8 cellular contexts compared by ENCODE assay signal in genomic region chr6:30885999-30886896, GRCh38. TPM values are rescaled to one million over a fixed set of nuclear protein-coding genes. Genes with fewer than 3 reads are reported as not detected.
DNase-seq lines count a peak whose midpoint lies in the region; ATAC-seq, FAIRE-seq and TF ChIP-seq lines count a peak whose summit lies in the region.

No MANE protein-coding gene starts in this region.

- no peaks in the 10 kb centered on the region for H3K36me3 ChIP-seq in fibroblast of lung (ENCODE audit: control insufficient read depth, insufficient read depth, low read length)
- peaks cover 8 to 17% of the 10 kb centered on the region in 2 donors for H3K36me3 ChIP-seq in muscle layer of duodenum (ENCODE audit: control insufficient read depth in 1 of 2, insufficient read depth in 2 of 2, low read length in 2 of 2)
- H3K36me3 ChIP-seq in upper lobe of left lung = peaks cover 3 to 24% (median 12%) of the 10 kb centered on the region in 4 donors

- DNase-seq in EH (ENCODE audit: low read depth) (peak; percentile 93), NCI-H1105 treated with DMSO at 0.1 percent for 48 hours (lab: John Stamatoyannopoulos, UW) (peak; percentile 85), fibroblast of lung (ENCODE audit: low read depth in 2 of 2) (peak; percentile 52 to 79), upper lobe of left lung (peak in 1 of 2 donors; percentile 45), GM12891 (ENCODE audit: insufficient read length, low spot score) (no peak), AML-193 (lab: John Stamatoyannopoulos, UW) (no peak)
- no peak for DNase-seq in activated CD4-positive, alpha-beta memory T cell treated with anti-CD3 and anti-CD28 coated beads, Interleukin-2, amount 10 ng/mL, durations not matched to agents 7 days and 5 days

- H3K4me1 ChIP-seq in fibroblast of lung (ENCODE audit: control insufficient read depth, extremely low read depth, insufficient read depth, low read length) (peaks cover 23% of the 10 kb centered on the region), muscle layer of duodenum (ENCODE audit: control insufficient read depth in 1 of 2, insufficient read depth in 2 of 2, low read length in 2 of 2) (peaks cover 18 to 52% of the 10 kb centered on the region in 2 donors), upper lobe of left lung (peaks cover 31 to 44% (median 35%) of the 10 kb centered on the region in 4 donors)

- H3K9me3 ChIP-seq in fibroblast of lung (ENCODE audit: control insufficient read depth, insufficient read depth, low read depth, low read length) (no peaks in the 10 kb centered on the region), muscle layer of duodenum (ENCODE audit: control insufficient read depth in 1 of 2, low read length in 2 of 2) (no peaks in the 10 kb centered on the region), upper lobe of left lung (no peaks in the 10 kb centered on the region)

- H3K4me3 Mint-ChIP-seq in activated CD4-positive, alpha-beta memory T cell treated with anti-CD3 and anti-CD28 coated beads, Interleukin-2, amount 10 ng/mL, durations not matched to agents 7 days and 5 days = peak overlapping the region; percentile 66

- H3K4me2 ChIP-seq in fibroblast of lung (ENCODE audit: extremely low read depth, insufficient read depth, low read length) = peak overlapping the region; percentile 83

- no peaks in the 10 kb centered on the region for H3K9me3 Mint-ChIP-seq in activated CD4-positive, alpha-beta memory T cell treated with anti-CD3 and anti-CD28 coated beads, Interleukin-2, amount 10 ng/mL, durations not matched to agents 7 days and 5 days

- TF ChIP-seq POLR2A in upper lobe of left lung (IDR thresholded peaks at IDR 0.05) (peak in 1 of 4 donors; percentile 30), GM12891 (IDR thresholded peaks at IDR 0.05; ENCODE audit: low read depth, low read length) (no peak)

- H3K27ac ChIP-seq in fibroblast of lung (ENCODE audit: insufficient read depth, low read length) = no peak overlapping the region
- H3K27ac ChIP-seq in muscle layer of duodenum (ENCODE audit: low read length) = peak overlapping the region; percentile 66
- peak overlapping the region; percentile 77 to 89 (median 83) for H3K27ac ChIP-seq in upper lobe of left lung

- peak in 1 of 2 donors; percentile 14 for ATAC-seq in upper lobe of left lung (ENCODE audit: low FRiP score in 2 of 2)

- H3K4me1 Mint-ChIP-seq in activated CD4-positive, alpha-beta memory T cell treated with anti-CD3 and anti-CD28 coated beads, Interleukin-2, amount 10 ng/mL, durations not matched to agents 7 days and 5 days = peaks cover 14% of the 10 kb centered on the region

- no peak for FAIRE-seq in GM12891 (lab: Jason Lieb, UNC)

- H3K27me3 Mint-ChIP-seq in activated CD4-positive, alpha-beta memory T cell treated with anti-CD3 and anti-CD28 coated beads, Interleukin-2, amount 10 ng/mL, durations not matched to agents 7 days and 5 days = peaks cover 34% of the 10 kb centered on the region

- peak overlapping the region; percentile 13 for H3K9ac ChIP-seq in fibroblast of lung (ENCODE audit: insufficient read depth, low read length)

- POLR2A ChIA-PET in activated CD4-positive, alpha-beta memory T cell treated with anti-CD3 and anti-CD28 coated beads, Interleukin-2, amount 10 ng/mL, durations not matched to agents 7 days and 5 days (lab: Charles Lee) = interaction anchor here (0.6 kb wide), 1 partner anchor 687 kb away, joined by 3 read pairs; no protein-coding TSS in a partner anchor

- no peaks in the 10 kb centered on the region for H4K20me1 ChIP-seq in fibroblast of lung (ENCODE audit: control insufficient read depth, extremely low read depth, insufficient read depth, low read length)

- CTCF ChIA-PET in activated CD4-positive, alpha-beta memory T cell treated with anti-CD3 and anti-CD28 coated beads, Interleukin-2, amount 10 ng/mL, durations not matched to agents 7 days and 5 days (lab: Charles Lee) = interaction anchor here (3.7 kb wide), 1 partner anchor 201 kb away, joined by 12 read pairs; no protein-coding TSS in a partner anchor

- peak overlapping the region; percentile 24 for H2AFZ ChIP-seq in fibroblast of lung (ENCODE audit: low read length)

- H3K27me3 ChIP-seq in fibroblast of lung (ENCODE audit: control insufficient read depth, insufficient read depth, low read length) (no peaks in the 10 kb centered on the region), muscle layer of duodenum (ENCODE audit: low read depth, low read length) (no peaks in the 10 kb centered on the region), upper lobe of left lung (no peaks in the 10 kb centered on the region)

- no peak for TF ChIP-seq EP300 in upper lobe of left lung (IDR thresholded peaks at IDR 0.05)

- WGBS in upper lobe of left lung, 2 donors = 29 to 42% methylated on average over 12 to 18 of the region's 18 CpGs

- no peak overlapping the region for H3K27ac Mint-ChIP-seq in activated CD4-positive, alpha-beta memory T cell treated with anti-CD3 and anti-CD28 coated beads, Interleukin-2, amount 10 ng/mL, durations not matched to agents 7 days and 5 days

- H3K79me2 ChIP-seq in fibroblast of lung (ENCODE audit: control insufficient read depth, insufficient read depth, low read length) = no peaks in the 10 kb centered on the region

- no peaks in the 10 kb centered on the region for H3K36me3 Mint-ChIP-seq in activated CD4-positive, alpha-beta memory T cell treated with anti-CD3 and anti-CD28 coated beads, Interleukin-2, amount 10 ng/mL, durations not matched to agents 7 days and 5 days (ENCODE audit: low read depth)

- H3K4me3 ChIP-seq in fibroblast of lung (replicated peaks in 1 of 4; ENCODE audit: control extremely low read depth in 1 of 4, insufficient read depth in 1 of 4, low read depth in 3 of 4, low read length in 4 of 4) (peak overlapping the region; percentile 44 to 81 (median 60)), muscle layer of duodenum (ENCODE audit: low read depth in 1 of 2, low read length in 2 of 2) (peak overlapping the region; percentile 63 to 77), upper lobe of left lung (peak overlapping the region in 3 of 4 donors; percentile 57 to 80 (median 70))

- TF ChIP-seq CTCF in fibroblast of lung (conservative IDR thresholded peaks at IDR 0.05 in 1 of 2, IDR thresholded peaks at IDR 0.05 in 1 of 2; ENCODE audit: low read depth in 1 of 2, low read length in 2 of 2) (no peak), upper lobe of left lung (IDR thresholded peaks at IDR 0.05) (no peak)

TF ChIP-seq in GM12891, 5 proteins besides CTCF, POLR2A, EP300 and RAD21:
- TF ChIP-seq PAX5 (IDR thresholded peaks at IDR 0.05; ENCODE audit: insufficient read depth, low read length, severe bottlenecking) = no peak
- TF ChIP-seq SPI1 (IDR thresholded peaks at IDR 0.05; ENCODE audit: low read depth, low read length) = no peak
- no peak for TF ChIP-seq POLR2AphosphoS5 (IDR thresholded peaks at IDR 0.05; ENCODE audit: low read depth, low read length)
- no peak for TF ChIP-seq TAF1 (IDR thresholded peaks at IDR 0.05; ENCODE audit: low read depth, low read length)
- TF ChIP-seq POU2F2 (IDR thresholded peaks at IDR 0.05; ENCODE audit: low read depth, low read length) = no peak

RNA-seq across cellular contexts. Expression of gene DDR1, which starts 1.9 kb away (rescaled TPM):
- total RNA-seq in activated CD4-positive, alpha-beta memory T cell treated with anti-CD3 and anti-CD28 coated beads, Interleukin-2, amount 10 ng/mL, durations not matched to agents 7 days and 5 days = 1 to 10 TPM; 1.8 to 3.2 TPM
- total RNA-seq in fibroblast of lung = 16.7 and 17.5 TPM in 2 replicates
- 6.2 and 10.9 TPM in 2 replicates for polyA plus RNA-seq in fibroblast of lung
- polyA plus RNA-seq in fibroblast of lung (2012) = 10.7 and 18.4 TPM in 2 replicates
- 14.7 and 61.1 TPM in 2 replicates for polyA minus RNA-seq in fibroblast of lung (ENCODE audit: low replicate concordance)
- 100 to 1,000 TPM in 5 of 6 donors, 10 to 100 TPM in 1; 75.4 to 147 (median 111) TPM for total RNA-seq in upper lobe of left lung
- polyA plus RNA-seq in GM12891 (2012; ENCODE audit: low read depth, missing spikeins) = 13.9 TPM

RNA-seq across cellular contexts. Expression of gene GTF2H4, which starts 21.8 kb away (rescaled TPM):
- total RNA-seq in activated CD4-positive, alpha-beta memory T cell treated with anti-CD3 and anti-CD28 coated beads, Interleukin-2, amount 10 ng/mL, durations not matched to agents 7 days and 5 days = 10 to 100 TPM; 25.6 to 26.4 TPM
- total RNA-seq in fibroblast of lung (8.7 and 12.2 TPM in 2 replicates), upper lobe of left lung (10 to 100 TPM; 10.1 to 47.6 (median 27.6) TPM)
- polyA plus RNA-seq in fibroblast of lung = 15.3 and 25.3 TPM in 2 replicates
- polyA plus RNA-seq in fibroblast of lung (2012) = 11.9 and 19.3 TPM in 2 replicates
- 20.4 and 21.8 TPM in 2 replicates for polyA minus RNA-seq in fibroblast of lung (ENCODE audit: low replicate concordance)
- 24.9 TPM for polyA plus RNA-seq in GM12891 (2012; ENCODE audit: low read depth, missing spikeins)

RNA-seq across cellular contexts. Expression of gene VARS2, which starts 27.8 kb away (rescaled TPM):
- 10 to 100 TPM; 33.6 to 37.0 TPM for total RNA-seq in activated CD4-positive, alpha-beta memory T cell treated with anti-CD3 and anti-CD28 coated beads, Interleukin-2, amount 10 ng/mL, durations not matched to agents 7 days and 5 days
- total RNA-seq in fibroblast of lung = 13.1 and 20.5 TPM in 2 replicates
- polyA plus RNA-seq in fibroblast of lung = 6.8 and 11.4 TPM in 2 replicates
- polyA plus RNA-seq in fibroblast of lung (2012) = 8.9 and 18.5 TPM in 2 replicates
- 10.8 and 31.9 TPM in 2 replicates for polyA minus RNA-seq in fibroblast of lung (ENCODE audit: low replicate concordance)
- 10 to 100 TPM; 23.0 to 56.6 (median 29.5) TPM for total RNA-seq in upper lobe of left lung
- polyA plus RNA-seq in GM12891 (2012; ENCODE audit: low read depth, missing spikeins) = 28.0 TPM

RNA-seq across cellular contexts. Expression of gene SFTA2, which starts 45.7 kb away (rescaled TPM):
- total RNA-seq in activated CD4-positive, alpha-beta memory T cell treated with anti-CD3 and anti-CD28 coated beads, Interleukin-2, amount 10 ng/mL, durations not matched to agents 7 days and 5 days = not detected
- total RNA-seq in fibroblast of lung (not detected in 2 replicates), upper lobe of left lung (100 to 1,000 TPM in 5 of 6 donors, 10 to 100 TPM in 1; 80.7 to 511 (median 229) TPM)
- not detected in 2 replicates for polyA plus RNA-seq in fibroblast of lung
- not detected in 2 replicates for polyA plus RNA-seq in fibroblast of lung (2012)
- polyA minus RNA-seq in fibroblast of lung (ENCODE audit: low replicate concordance) = not detected in 2 replicates
- polyA plus RNA-seq in GM12891 (2012; ENCODE audit: low read depth, missing spikeins) = not detected

RNA-seq across cellular contexts. Expression of gene MUCL3, which starts 54.5 kb away (rescaled TPM):
- not detected for total RNA-seq in activated CD4-positive, alpha-beta memory T cell treated with anti-CD3 and anti-CD28 coated beads, Interleukin-2, amount 10 ng/mL, durations not matched to agents 7 days and 5 days
- total RNA-seq in fibroblast of lung (not detected in 2 replicates), upper lobe of left lung (10 to 100 TPM in 2 of 6 donors, 1 to 10 TPM in 4; 1.8 to 38.8 (median 5.0) TPM)
- polyA plus RNA-seq in fibroblast of lung = 0.01 TPM in 1 of 2 replicates, not detected in the other
- not detected in 2 replicates for polyA plus RNA-seq in fibroblast of lung (2012)
- not detected in 2 replicates for polyA minus RNA-seq in fibroblast of lung (ENCODE audit: low replicate concordance)
- 0.13 TPM for polyA plus RNA-seq in GM12891 (2012; ENCODE audit: low read depth, missing spikeins)

Comparison
In these comparisons a context has a peak if more than half of its experiments do, and no peak if none do; other contexts are left out.
1. DNase-seq: peak in EH (single experiment), NCI-H1105 treated with DMSO at 0.1 percent for 48 hours (single experiment) and fibroblast of lung (2 of 2); none in activated CD4-positive, alpha-beta memory T cell treated with anti-CD3 and anti-CD28 coated beads, Interleukin-2, amount 10 ng/mL, durations not matched to agents 7 days and 5 days (single experiment), GM12891 (single experiment) and AML-193 (0 of 2).
2. Peak in every context shown above with its lines, with median percentiles within 50 percentile points of each other: H3K4me3 ChIP-seq.